10 cellular contexts compared by ENCODE assay signal in genomic region chr11:92225206-92225562, GRCh38. TPM values are rescaled to one million over a fixed set of nuclear protein-coding genes. Genes with fewer than 3 reads are reported as not detected.
DNase-seq lines count a peak whose midpoint lies in the region; ATAC-seq and TF ChIP-seq lines count a peak whose summit lies in the region.
"Had no signal": no experiment of that assay in that cellular context is flagged by ENCODE, and none has a peak within 500 bp of the region (broad histone marks: within the 10 kb centered on the region; RNA-seq: fewer than 3 reads in every experiment).

No MANE protein-coding gene starts in this region.

- peaks cover 6% of the 10 kb centered on the region for H3K4me1 ChIP-seq in NT2/D1 (ENCODE audit: insufficient read depth, insufficient read length)
- H3K4me1 ChIP-seq in gastroesophageal sphincter, result peaks cover 0 to 39% (median 14%) of the 10 kb centered on the region in 3 donors

- peak overlapping the region; percentile 54 to 81 (median 76) for H3K27ac ChIP-seq in gastroesophageal sphincter

- H3K9ac ChIP-seq in NT2/D1 (ENCODE audit: insufficient read length, low read depth), result peak overlapping the region; percentile 85

- peaks cover 7% of the 10 kb centered on the region for H3K9me3 Mint-ChIP-seq in osteocyte (ENCODE audit: unreplicated experiment)
- no peaks in the 10 kb centered on the region for H3K9me3 Mint-ChIP-seq in activated CD8-positive, alpha-beta memory T cell treated with anti-CD3 and anti-CD28 coated beads, Interleukin-2, amount 10 ng/mL, durations not matched to agents 7 days and 5 days (ENCODE audit: low read depth)

- H3K27me3 Mint-ChIP-seq in osteocyte (ENCODE audit: unreplicated experiment), result peaks cover 10% of the 10 kb centered on the region
- peaks cover 54% of the 10 kb centered on the region for H3K27me3 Mint-ChIP-seq in activated CD8-positive, alpha-beta memory T cell treated with anti-CD3 and anti-CD28 coated beads, Interleukin-2, amount 10 ng/mL, durations not matched to agents 7 days and 5 days

- TF ChIP-seq CTCF in gastroesophageal sphincter (IDR thresholded peaks at IDR 0.05), result no peak
- TF ChIP-seq CTCF in osteocyte (IDR thresholded peaks at IDR 0.05), result no peak

- ATAC-seq in gastroesophageal sphincter, result peak; percentile 15
- no peak for ATAC-seq in HG03442 (IDR thresholded peaks at IDR 0.05; ENCODE audit: unreplicated experiment)
- no peak for ATAC-seq in activated CD8-positive, alpha-beta memory T cell treated with anti-CD3 and anti-CD28 coated beads, Interleukin-2, amount 10 ng/mL, durations not matched to agents 7 days and 5 days

- CTCF ChIA-PET in activated CD8-positive, alpha-beta memory T cell treated with anti-CD3 and anti-CD28 coated beads, Interleukin-2, amount 10 ng/mL, durations not matched to agents 7 days and 5 days (lab: Charles Lee), result no interaction called here

- no peak for TF ChIP-seq EP300 in gastroesophageal sphincter (IDR thresholded peaks at IDR 0.05)

- H3K36me3 ChIP-seq in NT2/D1 (ENCODE audit: insufficient read depth, insufficient read length, low read length), result no peaks in the 10 kb centered on the region
- H3K36me3 ChIP-seq in gastroesophageal sphincter, result no peaks in the 10 kb centered on the region

- peaks cover 26% of the 10 kb centered on the region for H3K4me1 Mint-ChIP-seq in osteocyte (ENCODE audit: unreplicated experiment)
- H3K4me1 Mint-ChIP-seq in activated CD8-positive, alpha-beta memory T cell treated with anti-CD3 and anti-CD28 coated beads, Interleukin-2, amount 10 ng/mL, durations not matched to agents 7 days and 5 days, result no peaks in the 10 kb centered on the region

- no peak for TF ChIP-seq POLR2A in gastroesophageal sphincter (IDR thresholded peaks at IDR 0.05)

- peak; percentile 39 for DNase-seq in Ammon's horn (ENCODE audit: low spot score)
- no peak for DNase-seq in NT2/D1 (ENCODE audit: low read depth, low spot score)
- DNase-seq in osteocyte (ENCODE audit: extremely low spot score, unreplicated experiment), result no peak
- no peak for DNase-seq in NCI-H774 (lab: John Stamatoyannopoulos, UW)
- DNase-seq in activated CD8-positive, alpha-beta memory T cell treated with anti-CD3 and anti-CD28 coated beads, Interleukin-2, amount 10 ng/mL, durations not matched to agents 7 days and 5 days, result no peak
- DNase-seq in inferior parietal cortex (ENCODE audit: extremely low spot score), result no peak
- DNase-seq: DND-41, KBM-7 had no signal

- H3K36me3 Mint-ChIP-seq in osteocyte (ENCODE audit: unreplicated experiment), result peaks cover 6% of the 10 kb centered on the region
- H3K36me3 Mint-ChIP-seq in activated CD8-positive, alpha-beta memory T cell treated with anti-CD3 and anti-CD28 coated beads, Interleukin-2, amount 10 ng/mL, durations not matched to agents 7 days and 5 days, result peaks cover 5% of the 10 kb centered on the region

- 0 out of 2 replicates have a peak, but pooled peaks cover 4% of the 10 kb centered on the region for H3K9me3 ChIP-seq in NT2/D1 (ENCODE audit: insufficient read depth, low read length)
- no peaks in the 10 kb centered on the region for H3K9me3 ChIP-seq in gastroesophageal sphincter

- peaks cover 29% of the 10 kb centered on the region for H3K27me3 ChIP-seq in NT2/D1 (ENCODE audit: insufficient read depth, insufficient read length)
- H3K27me3 ChIP-seq in gastroesophageal sphincter, result peaks cover 79% of the 10 kb centered on the region

- peak overlapping the region; percentile 83 for H3K4me3 Mint-ChIP-seq in osteocyte (ENCODE audit: unreplicated experiment)
- no peak overlapping the region for H3K4me3 Mint-ChIP-seq in activated CD8-positive, alpha-beta memory T cell treated with anti-CD3 and anti-CD28 coated beads, Interleukin-2, amount 10 ng/mL, durations not matched to agents 7 days and 5 days

- WGBS in gastroesophageal sphincter (ENCODE audit: low coverage in 1 of 2), 2 donors, result no CpG with 5 or more reads among the region's 26 CpGs

- H3K4me3 ChIP-seq in NT2/D1 (ENCODE audit: insufficient read length, low read depth), result peak overlapping the region; percentile 52
- peak overlapping the region; percentile 45 to 62 for H3K4me3 ChIP-seq in gastroesophageal sphincter

- H3K27ac Mint-ChIP-seq in osteocyte (ENCODE audit: unreplicated experiment), result peak overlapping the region; percentile 50
- no peak overlapping the region for H3K27ac Mint-ChIP-seq in activated CD8-positive, alpha-beta memory T cell treated with anti-CD3 and anti-CD28 coated beads, Interleukin-2, amount 10 ng/mL, durations not matched to agents 7 days and 5 days

RNA-seq across cellular contexts. Expression of gene FAT3, which starts 0.6 kb away (rescaled TPM):
- 10 to 100 TPM; 14.8 to 90.1 (median 48.5) TPM for total RNA-seq in gastroesophageal sphincter
- total RNA-seq in osteocyte, result 12.3 and 13.2 TPM in 2 replicates
- not detected for total RNA-seq in activated CD8-positive, alpha-beta memory T cell treated with anti-CD3 and anti-CD28 coated beads, Interleukin-2, amount 10 ng/mL, durations not matched to agents 7 days and 5 days

Comparison
In these comparisons a context has a peak if more than half of its experiments do, and no peak if none do; other contexts are left out.
1. RNA of gene FAT3, which starts 0.6 kb away (total RNA-seq): 14.8 to 90.1 TPM in gastroesophageal sphincter and 12.3 to 13.2 TPM in osteocyte; not detected in activated CD8-positive, alpha-beta memory T cell treated with anti-CD3 and anti-CD28 coated beads, Interleukin-2, amount 10 ng/mL, durations not matched to agents 7 days and 5 days; every median in the first group is over 10 times any median in the second.